In the genomic region with DNA sequence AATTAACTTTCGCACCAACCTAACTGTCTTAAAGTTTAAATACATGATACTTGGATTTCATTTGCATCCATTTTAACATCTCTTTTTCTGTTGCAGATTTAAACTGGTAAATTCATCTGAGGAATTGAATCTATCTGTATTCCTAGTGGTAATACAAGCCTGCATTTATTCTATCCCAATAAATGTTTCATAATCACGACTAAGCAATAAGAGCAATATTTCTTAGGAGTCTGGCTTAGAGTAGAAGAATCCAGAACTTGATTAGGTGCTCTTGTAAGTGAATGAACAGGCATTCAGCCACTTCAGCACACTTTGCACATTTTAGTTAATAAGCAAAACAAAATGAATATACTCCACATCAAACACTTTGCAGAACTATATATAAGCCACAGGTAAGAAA, we compare ENCODE assay signal across 21 cellular contexts. TPM values are rescaled to one million over a fixed set of nuclear protein-coding genes. Genes with fewer than 3 reads are reported as not detected.
DNase-seq lines count a peak whose midpoint lies in the region; ATAC-seq and TF ChIP-seq lines count a peak whose summit lies in the region.
"Had no signal": no experiment of that assay in that cellular context is flagged by ENCODE, and none has a peak within 500 bp of the region (broad histone marks: within the 10 kb centered on the region; RNA-seq: fewer than 3 reads in every experiment).

No MANE protein-coding gene starts in this region.

- no peak overlapping the region for H2AFZ ChIP-seq in neural progenitor cell (replicated peaks)
- H2AFZ ChIP-seq: GM23248 had no signal

- TF ChIP-seq CTCF in CD4-positive, alpha-beta T cell (IDR thresholded peaks at IDR 0.05) = no peak
- no peak for TF ChIP-seq CTCF in neural progenitor cell (IDR thresholded peaks at IDR 0.05)

- CTCF ChIA-PET in CD4-positive, alpha-beta T cell (lab: Charles Lee) = no interaction called here

- H3K9me3 Mint-ChIP-seq in activated T-cell treated with anti-CD3 and anti-CD28 coated beads, Interleukin-2, amount 50 U/mL, for 72 hours = no peaks in the 10 kb centered on the region
- H3K9me3 Mint-ChIP-seq in CD4-positive, alpha-beta T cell = no peaks in the 10 kb centered on the region
- H3K9me3 Mint-ChIP-seq in neural progenitor cell = no peaks in the 10 kb centered on the region
- H3K9me3 Mint-ChIP-seq: CD8-positive, alpha-beta memory T cell had no signal

- H3K4me3 ChIP-seq in SK-N-MC = no peak overlapping the region
- H3K4me3 ChIP-seq in neural progenitor cell = no peak overlapping the region
- H3K4me3 ChIP-seq: BLaER1 treated with 17β-estradiol and CSF1 and Interleukin-3, amounts not matched to agents 10 nM and 100 nM; GM12878; GM23248 had no signal

- H3K4me1 ChIP-seq in neural progenitor cell = no peaks in the 10 kb centered on the region

- ATAC-seq in activated T-cell treated with anti-CD3 and anti-CD28 coated beads, Interleukin-2, amount 50 U/mL, for 72 hours (replicated peaks in 1 of 2) = no peak
- no peak for ATAC-seq in CD4-positive, alpha-beta T cell (ENCODE audit: poor library complexity)
- ATAC-seq in GM21381 (IDR thresholded peaks at IDR 0.05; ENCODE audit: unreplicated experiment) = no peak
- ATAC-seq: GM12878 had no signal

- intact Hi-C loops in CD4-positive, alpha-beta T cell (cut with DNase I, micrococcal nuclease) = no loop called here

- no peaks in the 10 kb centered on the region for H3K27me3 ChIP-seq in CD4-positive, alpha-beta T cell (ENCODE audit: control insufficient read depth, insufficient read depth, low read length)
- no peaks in the 10 kb centered on the region for H3K27me3 ChIP-seq in neural progenitor cell
- H3K27me3 ChIP-seq: BLaER1 treated with 17β-estradiol and CSF1 and Interleukin-3, amounts not matched to agents 10 nM and 100 nM had no signal

- H3K27ac Mint-ChIP-seq in activated T-cell treated with anti-CD3 and anti-CD28 coated beads, Interleukin-2, amount 50 U/mL, for 72 hours = peak overlapping the region; percentile 63
- H3K27ac Mint-ChIP-seq in CD4-positive, alpha-beta T cell = peak overlapping the region; percentile 30
- no peak overlapping the region for H3K27ac Mint-ChIP-seq in neural progenitor cell
- H3K27ac Mint-ChIP-seq: B cell had no signal

- H3K9ac ChIP-seq in SK-N-MC (ENCODE audit: insufficient read length) (no peak overlapping the region), neural progenitor cell (no peak overlapping the region)
- H3K9ac ChIP-seq: BLaER1 treated with 17β-estradiol and CSF1 and Interleukin-3, amounts not matched to agents 10 nM and 100 nM; GM23248 had no signal

- H3K27me3 Mint-ChIP-seq in activated T-cell treated with anti-CD3 and anti-CD28 coated beads, Interleukin-2, amount 50 U/mL, for 72 hours (ENCODE audit: low read depth) = no peaks in the 10 kb centered on the region
- H3K27me3 Mint-ChIP-seq in CD4-positive, alpha-beta T cell = no peaks in the 10 kb centered on the region
- H3K27me3 Mint-ChIP-seq in neural progenitor cell (ENCODE audit: insufficient read depth, low read depth) = peaks cover 3% of the 10 kb centered on the region
- H3K27me3 Mint-ChIP-seq: B cell; CD8-positive, alpha-beta memory T cell had no signal

- H3K4me2 ChIP-seq in neural progenitor cell = no peak overlapping the region
- H3K4me2 ChIP-seq: BLaER1 treated with 17β-estradiol and CSF1 and Interleukin-3, amounts not matched to agents 10 nM and 100 nM had no signal

- POLR2A ChIA-PET in CD4-positive, alpha-beta T cell (lab: Charles Lee) = no interaction called here

- H3K9me3 ChIP-seq in CD4-positive, alpha-beta T cell (ENCODE audit: control insufficient read depth, low read length) = no peaks in the 10 kb centered on the region
- H3K9me3 ChIP-seq in SK-N-MC (ENCODE audit: low read depth, low read length) (no peaks in the 10 kb centered on the region), neural progenitor cell (ENCODE audit: low read depth) (no peaks in the 10 kb centered on the region)
- H3K9me3 ChIP-seq: BLaER1 treated with 17β-estradiol and CSF1 and Interleukin-3, amounts not matched to agents 10 nM and 100 nM had no signal

- DNase-seq in activated T-cell treated with anti-CD3 and anti-CD28 coated beads, Interleukin-2, amount 50 U/mL, for 72 hours = no peak
- DNase-seq in activated T-cell treated with anti-CD3 and anti-CD28 coated beads for 4 hours (no peak), SK-N-MC (ENCODE audit: low read depth, low spot score) (no peak), neural progenitor cell (ENCODE audit: low spot score) (no peak), NAMALWA (ENCODE audit: low spot score) (no peak)
- no peak for DNase-seq in CD4-positive, alpha-beta T cell
- DNase-seq: 8988T; CD8-positive, alpha-beta memory T cell; COR-L47; DMS 273 treated with DMSO at 0.1 percent for 48 hours; DMS53; DND-41; EL; GM23248; HCEC 1CT; IMR-90 had no signal

- no peak overlapping the region for H3K4me3 Mint-ChIP-seq in activated T-cell treated with anti-CD3 and anti-CD28 coated beads, Interleukin-2, amount 50 U/mL, for 72 hours
- no peak overlapping the region for H3K4me3 Mint-ChIP-seq in CD4-positive, alpha-beta T cell
- H3K4me3 Mint-ChIP-seq in neural progenitor cell = no peak overlapping the region
- H3K4me3 Mint-ChIP-seq: B cell; CD8-positive, alpha-beta memory T cell had no signal

- H3K36me3 Mint-ChIP-seq in activated T-cell treated with anti-CD3 and anti-CD28 coated beads, Interleukin-2, amount 50 U/mL, for 72 hours (ENCODE audit: insufficient read depth in 2 of 2) = peaks cover 4 to 36% of the 10 kb centered on the region in 2 donors
- H3K36me3 Mint-ChIP-seq in CD4-positive, alpha-beta T cell (ENCODE audit: low read depth) = peaks cover 98% of the 10 kb centered on the region
- peaks cover 37% of the 10 kb centered on the region for H3K36me3 Mint-ChIP-seq in neural progenitor cell

- H3K36me3 ChIP-seq in SK-N-MC (ENCODE audit: insufficient read depth, low read length) (peaks cover 93% of the 10 kb centered on the region), neural progenitor cell (peaks cover 45% of the 10 kb centered on the region)

- no peaks in the 10 kb centered on the region for H3K4me1 Mint-ChIP-seq in activated T-cell treated with anti-CD3 and anti-CD28 coated beads, Interleukin-2, amount 50 U/mL, for 72 hours (ENCODE audit: low read depth)
- peaks cover 7% of the 10 kb centered on the region for H3K4me1 Mint-ChIP-seq in CD4-positive, alpha-beta T cell (ENCODE audit: low read depth)
- no peaks in the 10 kb centered on the region for H3K4me1 Mint-ChIP-seq in neural progenitor cell
- H3K4me1 Mint-ChIP-seq: B cell had no signal

- peaks cover 97% of the 10 kb centered on the region for H3F3A ChIP-seq in neural progenitor cell (ENCODE audit: low read depth)

- H3K79me2 ChIP-seq in neural progenitor cell (ENCODE audit: low read depth) = no peaks in the 10 kb centered on the region

- no peak overlapping the region for H3K27ac ChIP-seq in CD4-positive, alpha-beta T cell (ENCODE audit: low read depth, low read length)
- peak overlapping the region; percentile 51; the same call in 1 of the 2 replicates for H3K27ac ChIP-seq in SK-N-MC
- peak overlapping the region; percentile 19 for H3K27ac ChIP-seq in neural progenitor cell
- H3K27ac ChIP-seq: BLaER1 treated with 17β-estradiol and CSF1 and Interleukin-3, amounts not matched to agents 10 nM and 100 nM; GM23248; HL-60 had no signal

- H4K20me1 ChIP-seq in neural progenitor cell (ENCODE audit: low read depth) = peaks cover 33% of the 10 kb centered on the region

RNA-seq across cellular contexts. Expression of gene MSH6, which starts 27.0 kb away (rescaled TPM):
- 100 to 1,000 TPM; 109 to 140 TPM for total RNA-seq in activated T-cell treated with anti-CD3 and anti-CD28 coated beads, Interleukin-2, amount 50 U/mL, for 72 hours
- 10 to 100 TPM; 37.3 to 38.5 TPM for total RNA-seq in CD4-positive, alpha-beta T cell
- 204 and 276 TPM in 2 replicates for total RNA-seq in neural progenitor cell (ENCODE audit: low replicate concordance)
